10 cellular contexts compared by ENCODE assay signal in the genomic region with DNA sequence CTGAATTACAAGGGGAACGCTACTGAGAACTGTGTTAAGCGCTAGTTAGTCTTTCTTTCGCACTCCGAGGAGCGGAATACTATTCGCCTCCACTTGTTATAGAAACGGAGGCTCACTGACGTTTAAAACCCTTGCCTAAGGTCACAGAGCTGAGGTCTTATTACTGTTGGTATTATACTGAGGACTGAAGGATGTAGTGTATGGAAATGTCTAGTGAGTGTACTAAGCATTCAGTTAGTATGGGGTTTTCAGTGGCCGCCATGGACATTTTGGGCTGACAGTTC. TPM values are rescaled to one million over a fixed set of nuclear protein-coding genes. Genes with fewer than 3 reads are reported as not detected.
A peak's percentile ranks its signal among the peaks of the same experiment; 100 is the strongest.
DNase-seq lines count a peak whose midpoint lies in the region; ATAC-seq, FAIRE-seq and TF ChIP-seq lines count a peak whose summit lies in the region.
"Had no signal": no experiment of that assay in that cellular context is flagged by ENCODE, and none has a peak within 500 bp of the region (broad histone marks: within the 10 kb centered on the region; RNA-seq: fewer than 3 reads in every experiment).

No MANE protein-coding gene starts in this region.

- WGBS in GM23248 (ENCODE audit: low coverage in 1 of 2, low lambda C conversion rate in 2 of 2, missing lambda C conversion rate in 2 of 2), 2 experiments = 79% methylated on average over 9 of the region's 9 CpGs
- 91% methylated on average over 9 of the region's 9 CpGs for WGBS in hepatocyte (ENCODE audit: low lambda C conversion rate, missing lambda C conversion rate)

- H3K9me2 ChIP-seq in GM23248 (ENCODE audit: insufficient read depth) = no peaks in the 10 kb centered on the region
- H3K9me2 ChIP-seq in hepatocyte (replicated peaks; ENCODE audit: insufficient read depth) = no peaks in the 10 kb centered on the region

- H4K20me1 ChIP-seq in GM23248 (ENCODE audit: insufficient read depth) (no peaks in the 10 kb centered on the region), hepatocyte (ENCODE audit: insufficient read depth, poor library complexity, severe bottlenecking) (no peaks in the 10 kb centered on the region)

- peak overlapping the region; percentile 76 for H3K4me3 ChIP-seq in GM23248
- H3K4me3 ChIP-seq in hepatocyte = peak overlapping the region; percentile 52
- H3K4me3 ChIP-seq in skeletal muscle tissue (ENCODE audit: low read length in 3 of 3) = peak overlapping the region; percentile 72 to 86 (median 74)
- no peak overlapping the region for H3K4me3 ChIP-seq in SJCRH30

- no peaks in the 10 kb centered on the region for H3F3A ChIP-seq in GM23248 (ENCODE audit: insufficient read depth)

- TF ChIP-seq CTCF in VCaP (conservative IDR thresholded peaks at IDR 0.05) = no peak
- no peak for TF ChIP-seq CTCF in hepatocyte (IDR thresholded peaks at IDR 0.05; ENCODE audit: poor library complexity)

- H2AFZ ChIP-seq in GM23248 (peak overlapping the region; percentile 86; the same call in 1 of the 2 replicates), hepatocyte (peak overlapping the region; percentile 92)

- ATAC-seq in HG03354 (IDR thresholded peaks at IDR 0.05; ENCODE audit: poor library complexity, severe bottlenecking, unreplicated experiment) = no peak

- in situ Hi-C loops in GM23248 (cut with MboI) (no loop called here), ACHN (cut with HindIII; ENCODE audit: low pct_ligation_motif_present, low pct_unique_long_range_greater_than_20kb, low sequenced_read_pairs) (no loop called here)

- H3K27ac ChIP-seq in GM23248 (no peak overlapping the region), VCaP (peak overlapping the region; percentile 61), hepatocyte (peak overlapping the region; percentile 79), skeletal muscle tissue (ENCODE audit: low read depth, low read length) (peak overlapping the region; percentile 76), SJCRH30 (no peak overlapping the region)

- H3K4me2 ChIP-seq in GM23248 (ENCODE audit: unreplicated experiment) = peak overlapping the region; percentile 86
- peak overlapping the region; percentile 92 for H3K4me2 ChIP-seq in hepatocyte

- DNase-seq in GM23248 (no peak), hepatocyte (ENCODE audit: low spot score) (no peak), SJCRH30 (no peak), ACHN (no peak), frontal cortex (ENCODE audit: low spot score in 2 of 2) (no peak)
- DNase-seq: stimulated activated CD4-positive, alpha-beta T cell treated with anti-CD3 and anti-CD28 coated beads, Interleukin-2, amount 100 ng/mL, for 48 hours; SW 1271 had no signal

- H3K4me1 ChIP-seq in GM23248 (ENCODE audit: insufficient read depth) (no peaks in the 10 kb centered on the region), hepatocyte (ENCODE audit: insufficient read depth) (peaks cover 7% of the 10 kb centered on the region), skeletal muscle tissue (ENCODE audit: control insufficient read depth in 3 of 3, insufficient read depth in 3 of 3, low read length in 3 of 3) (peaks cover 16 to 20% (median 19%) of the 10 kb centered on the region in 3 donors), SJCRH30 (no peaks in the 10 kb centered on the region)

- no peaks in the 10 kb centered on the region for H3K27me3 ChIP-seq in GM23248 (replicated peaks; ENCODE audit: insufficient read depth)
- no peaks in the 10 kb centered on the region for H3K27me3 ChIP-seq in hepatocyte
- H3K27me3 ChIP-seq in skeletal muscle tissue (ENCODE audit: control insufficient read depth in 3 of 3, insufficient read depth in 3 of 3, low read length in 3 of 3) = no peaks in the 10 kb centered on the region
- H3K27me3 ChIP-seq in SJCRH30 = no peaks in the 10 kb centered on the region

- no peaks in the 10 kb centered on the region for H3K9me3 ChIP-seq in GM23248 (ENCODE audit: low read depth)
- no peaks in the 10 kb centered on the region for H3K9me3 ChIP-seq in hepatocyte (ENCODE audit: low read depth)
- H3K9me3 ChIP-seq in skeletal muscle tissue (ENCODE audit: control insufficient read depth in 3 of 3, low read length in 3 of 3) = no peaks in the 10 kb centered on the region
- no peaks in the 10 kb centered on the region for H3K9me3 ChIP-seq in SJCRH30 (replicated peaks)

- peak overlapping the region; percentile 77; the same call in 1 of the 2 replicates for H3K9ac ChIP-seq in GM23248
- peak overlapping the region; percentile 75 to 90 (median 89) for H3K9ac ChIP-seq in skeletal muscle tissue (ENCODE audit: low read depth in 1 of 3, low read length in 3 of 3)

- H3K79me2 ChIP-seq in GM23248 (ENCODE audit: insufficient read depth) (no peaks in the 10 kb centered on the region), hepatocyte (peaks cover 16% of the 10 kb centered on the region)

- H3K36me3 ChIP-seq in GM23248 (ENCODE audit: low read depth) = peaks cover 10% of the 10 kb centered on the region; the same call in 1 of the 2 replicates
- no peaks in the 10 kb centered on the region for H3K36me3 ChIP-seq in hepatocyte (replicated peaks; ENCODE audit: insufficient read depth, low read depth)
- peaks cover 30 to 42% (median 42%) of the 10 kb centered on the region in 3 donors for H3K36me3 ChIP-seq in skeletal muscle tissue (ENCODE audit: control insufficient read depth in 3 of 3, insufficient read depth in 3 of 3, low read length in 3 of 3)
- no peaks in the 10 kb centered on the region for H3K36me3 ChIP-seq in SJCRH30

- FAIRE-seq in frontal cortex (lab: Jason Lieb, UNC) = no peak

RNA-seq across cellular contexts. Expression of gene ACADS, which starts 0.8 kb away (rescaled TPM):
- 14.5 and 20.6 TPM in 2 replicates for total RNA-seq in GM23248 (2014; rRNA removed; shearing (Covaris generic))
- polyA plus RNA-seq in GM23248 (2016; fragmentation: Nextera tagmentation; extraction: Ambion mirVana) = 10.1 and 10.5 TPM in 2 replicates
- 53.5 and 59.6 TPM in 2 replicates for total RNA-seq in hepatocyte
- 58.0 and 66.8 TPM in 2 replicates for polyA plus RNA-seq in hepatocyte
- 14.1 TPM for total RNA-seq in skeletal muscle tissue
- 1.1 and 1.3 TPM in 2 replicates for total RNA-seq in SJCRH30 (2014; rRNA removed; shearing (Covaris generic))
- total RNA-seq in frontal cortex = 4.9 TPM

RNA-seq across cellular contexts. Expression of gene UNC119B, which starts 16.2 kb away (rescaled TPM):
- total RNA-seq in GM23248 (2014; rRNA removed; shearing (Covaris generic)) = 17.8 and 22.4 TPM in 2 replicates
- 7.6 TPM in 2 replicates for polyA plus RNA-seq in GM23248 (2016; fragmentation: Nextera tagmentation; extraction: Ambion mirVana)
- 24.7 and 26.0 TPM in 2 replicates for total RNA-seq in hepatocyte
- 5.2 and 10.9 TPM in 2 replicates for polyA plus RNA-seq in hepatocyte
- total RNA-seq in skeletal muscle tissue = 7.3 TPM
- 16.9 and 20.2 TPM in 2 replicates for total RNA-seq in SJCRH30 (2014; rRNA removed; shearing (Covaris generic))
- total RNA-seq in frontal cortex = 11.0 TPM

RNA-seq across cellular contexts. Expression of gene MLEC, which starts 39.5 kb away (rescaled TPM):
- total RNA-seq in GM23248 (2014; rRNA removed; shearing (Covaris generic)) = 79.3 and 79.4 TPM in 2 replicates
- 114 and 119 TPM in 2 replicates for polyA plus RNA-seq in GM23248 (2016; fragmentation: Nextera tagmentation; extraction: Ambion mirVana)
- 132 and 135 TPM in 2 replicates for total RNA-seq in hepatocyte
- polyA plus RNA-seq in hepatocyte = 210 and 227 TPM in 2 replicates
- 50.6 TPM for total RNA-seq in skeletal muscle tissue
- total RNA-seq in SJCRH30 (2014; rRNA removed; shearing (Covaris generic)) = 77.7 and 83.1 TPM in 2 replicates
- total RNA-seq in frontal cortex = 35.5 TPM

Comparison
In these comparisons a context has a peak if more than half of its experiments do, and no peak if none do; other contexts are left out.
1. H3K27ac ChIP-seq: peak in VCaP (single experiment), hepatocyte (single experiment) and skeletal muscle tissue (single experiment); none in GM23248 (single experiment) and SJCRH30 (single experiment).